ENCODE assay signal across 17 cellular contexts in the genomic region with DNA sequence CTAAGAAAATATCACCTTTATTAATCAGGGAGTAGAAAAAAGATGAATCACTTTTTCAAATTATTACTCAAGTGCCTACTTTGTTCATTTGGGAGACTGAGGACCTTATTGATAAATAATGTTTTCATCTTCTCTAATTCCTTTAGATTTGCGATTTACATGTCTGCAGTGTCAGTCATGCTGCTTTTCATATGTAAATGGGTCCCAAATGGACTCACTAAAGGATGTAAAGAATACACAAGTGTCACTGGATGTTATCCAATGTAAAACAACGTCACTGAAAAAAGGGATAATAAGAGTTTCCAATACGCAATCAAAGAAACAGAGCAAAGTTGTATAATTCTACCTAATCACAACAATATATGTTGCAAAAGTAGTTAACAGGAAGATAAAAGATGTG.
DNase-seq lines count a peak whose midpoint lies in the region; ATAC-seq, FAIRE-seq and TF ChIP-seq lines count a peak whose summit lies in the region.
"Had no signal": no experiment of that assay in that cellular context is flagged by ENCODE, and none has a peak within 500 bp of the region (broad histone marks: within the 10 kb centered on the region; RNA-seq: fewer than 3 reads in every experiment).

No MANE protein-coding gene starts in this region.

- H4K8ac ChIP-seq in H9 (replicated peaks; ENCODE audit: insufficient read length, low read depth, low read length) (no peak overlapping the region), H1 (ENCODE audit: extremely low read depth, insufficient read depth, low read length) (no peak overlapping the region)

- H3T11ph ChIP-seq in H9 (ENCODE audit: low read length): no peak overlapping the region

- TF ChIP-seq CTCF in H9 (conservative IDR thresholded peaks at IDR 0.05): no peak
- no peak for TF ChIP-seq CTCF in H1 (IDR thresholded peaks at IDR 0.05; ENCODE audit: control extremely low read depth in 1 of 3, insufficient read depth in 1 of 3, low read depth in 1 of 3, low read length in 3 of 3)
- no peak for TF ChIP-seq CTCF in thyroid gland (IDR thresholded peaks at IDR 0.05)

- no peaks in the 10 kb centered on the region for H3K79me2 ChIP-seq in H9 (ENCODE audit: insufficient read depth, low read length)
- H3K79me2 ChIP-seq in H1 (ENCODE audit: control insufficient read depth in 1 of 2, insufficient read depth in 2 of 2, low read length in 2 of 2): no peaks in the 10 kb centered on the region

- H3K79me1 ChIP-seq in H9 (ENCODE audit: insufficient read depth, low read depth, low read length, poor library complexity, severe bottlenecking): no peaks in the 10 kb centered on the region
- no peaks in the 10 kb centered on the region for H3K79me1 ChIP-seq in H1 (ENCODE audit: low read depth, low read length)

- no peaks in the 10 kb centered on the region for H3K23me2 ChIP-seq in H9 (ENCODE audit: insufficient read length, low read depth, low read length, poor library complexity, severe bottlenecking)
- peaks cover 2% of the 10 kb centered on the region; the same call in 1 of the 2 replicates for H3K23me2 ChIP-seq in H1 (ENCODE audit: low read depth, low read length)

- H2BK12ac ChIP-seq in H9 (ENCODE audit: insufficient read length, low read depth, low read length) (no peak overlapping the region), H1 (ENCODE audit: low read depth, low read length) (no peak overlapping the region)

- no peak overlapping the region for H2BK15ac ChIP-seq in H9 (ENCODE audit: low read depth, low read length)
- H2BK15ac ChIP-seq in H1 (ENCODE audit: low read length): no peak overlapping the region

- no peak for TF ChIP-seq EP300 in H1 (IDR thresholded peaks at IDR 0.05; ENCODE audit: borderline replicate concordance in 1 of 2, low read depth in 2 of 2, low read length in 2 of 2)

- H3K27ac Mint-ChIP-seq in H9: peak overlapping the region in 2 of 3 experiments; percentile 79 to 94; a peak in 4 of 7 replicates
- H3K27ac Mint-ChIP-seq: B cell; CD8-positive, alpha-beta T cell; IgD-negative memory B cell had no signal

- TF ChIP-seq RAD21 in H1 (IDR thresholded peaks at IDR 0.05 in 1 of 2, conservative IDR thresholded peaks at IDR 0.05 in 1 of 2; ENCODE audit: low read depth in 2 of 2, low read length in 2 of 2): no peak

- H2BK20ac ChIP-seq in H9 (ENCODE audit: low read depth, low read length, poor library complexity, severe bottlenecking) (no peak overlapping the region), H1 (ENCODE audit: low read length) (no peak overlapping the region)

- H3K9ac ChIP-seq in H9 (ENCODE audit: extremely low read depth, insufficient read length, low read length): no peak overlapping the region
- no peak overlapping the region for H3K9ac ChIP-seq in NT2/D1 (ENCODE audit: insufficient read length, low read depth)
- no peak overlapping the region for H3K9ac ChIP-seq in H1 (replicated peaks in 1 of 4; ENCODE audit: extremely low read depth in 1 of 4, low read depth in 3 of 4, low read length in 3 of 4)
- H3K9ac ChIP-seq in iPS-20b (ENCODE audit: low read depth, low read length): peak overlapping the region; percentile 26; the same call in 1 of the 2 replicates
- H3K9ac ChIP-seq: BLaER1 treated with 17β-estradiol and CSF1 and Interleukin-3, amounts not matched to agents 10 nM and 100 nM; KMS-11 had no signal

- peak overlapping the region in 1 of 2 experiments; percentile 33; a peak in 1 of 5 replicates for H3K4me3 Mint-ChIP-seq in H9
- H3K4me3 Mint-ChIP-seq: B cell; CD8-positive, alpha-beta T cell; IgD-negative memory B cell had no signal

- CTCF ChIA-PET in H1 (lab: Charles Lee; ENCODE audit: partially characterized antibody): no interaction called here

- H2BK5ac ChIP-seq in H9 (ENCODE audit: insufficient read length, low read length) (no peak overlapping the region), H1 (ENCODE audit: low read depth, low read length) (no peak overlapping the region)

- H4K20me1 ChIP-seq in H9 (ENCODE audit: control insufficient read depth, insufficient read depth, insufficient read length) (no peaks in the 10 kb centered on the region), H1 (replicated peaks in 1 of 2; ENCODE audit: control insufficient read depth in 1 of 2, insufficient read depth in 2 of 2, low read length in 2 of 2) (no peaks in the 10 kb centered on the region)
- H4K20me1 ChIP-seq: BLaER1 treated with 17β-estradiol and CSF1 and Interleukin-3, amounts not matched to agents 10 nM and 100 nM had no signal

- peaks cover 0 to 4% (median 3%) of the 10 kb centered on the region in 3 experiments; a peak in 2 of 7 replicates for H3K36me3 Mint-ChIP-seq in H9 (ENCODE audit: insufficient read depth in 1 of 3, low read depth in 3 of 3)

- no peak overlapping the region for H2AK5ac ChIP-seq in H9 (ENCODE audit: insufficient read length, low read length)
- no peak overlapping the region for H2AK5ac ChIP-seq in H1 (ENCODE audit: low read depth, low read length)

- H3K9me3 ChIP-seq in H9 (ENCODE audit: control insufficient read depth, low read depth, low read length) (no peaks in the 10 kb centered on the region), NT2/D1 (ENCODE audit: insufficient read depth, low read length) (no peaks in the 10 kb centered on the region), H1 (ENCODE audit: insufficient read depth in 2 of 2, low read depth in 1 of 2, low read length in 1 of 2) (no peaks in the 10 kb centered on the region), iPS-20b (ENCODE audit: insufficient read depth, low read depth, low read length) (no peaks in the 10 kb centered on the region), thyroid gland (no peaks in the 10 kb centered on the region), MG63 (no peaks in the 10 kb centered on the region)
- H3K9me3 ChIP-seq: BLaER1 treated with 17β-estradiol and CSF1 and Interleukin-3, amounts not matched to agents 10 nM and 100 nM had no signal

- FAIRE-seq in H1 (lab: Jason Lieb, UNC): peak; percentile 68
- FAIRE-seq: HepG2 had no signal

- intact Hi-C loops in thyroid gland (cut with DNase I): no loop called here

- WGBS in H9 (ENCODE audit: extremely low coverage, insufficient read length, low lambda C conversion rate): no CpG with 5 or more reads among the region's 3 CpGs
- WGBS in H1 (ENCODE audit: extremely low coverage in 1 of 2, insufficient coverage in 1 of 2, insufficient read length in 1 of 2, insufficient replicate concordance in 2 of 2, low coverage in 1 of 2, low lambda C conversion rate in 2 of 2, missing lambda C conversion rate in 1 of 2), 2 experiments: 39% methylated on average over 3 of the region's 3 CpGs; no CpG with 5 or more reads in 1 of the 2 experiments
- WGBS in thyroid gland, 2 donors: 92% methylated on average over 3 of the region's 3 CpGs

- DNase-seq in H9: no peak
- peak; percentile 28 for DNase-seq in NT2/D1 (ENCODE audit: low read depth, low spot score)
- no peak for DNase-seq in H1 (ENCODE audit: low read depth in 1 of 2, low spot score in 2 of 2)
- no peak for DNase-seq in thyroid gland
- no peak for DNase-seq in MG63
- DNase-seq: Calu3; CD8-positive, alpha-beta T cell; DMS79 treated with DMSO at 0.1 percent for 48 hours; GF-D8; HCEC 1CT had no signal

- H3K18ac ChIP-seq in H9 (ENCODE audit: insufficient read length, low read depth, low read length) (no peak overlapping the region), H1 (ENCODE audit: extremely low read depth, low read length) (no peak overlapping the region; the same call in 1 of the 2 replicates)

- no peaks in the 10 kb centered on the region for H3K27me3 Mint-ChIP-seq in H9 (ENCODE audit: low read depth)
- H3K27me3 Mint-ChIP-seq: B cell, IgD-negative memory B cell had no signal

- H3K4me2 ChIP-seq in H9 (ENCODE audit: insufficient read depth, insufficient read length, low read length): no peak overlapping the region
- peak overlapping the region in 1 of 2 experiments; percentile 9; a peak in 1 of 4 replicates for H3K4me2 ChIP-seq in H1 (ENCODE audit: insufficient read depth in 1 of 2, low read depth in 2 of 2, low read length in 2 of 2)
- H3K4me2 ChIP-seq: BLaER1 treated with 17β-estradiol and CSF1 and Interleukin-3, amounts not matched to agents 10 nM and 100 nM; KMS-11 had no signal

- no peak overlapping the region for H3K23ac ChIP-seq in H9 (ENCODE audit: insufficient read length, low read depth, low read length)
- no peak overlapping the region for H3K23ac ChIP-seq in H1 (ENCODE audit: insufficient read length)

- ATAC-seq in HG03175 (IDR thresholded peaks at IDR 0.05; ENCODE audit: unreplicated experiment): no peak
- ATAC-seq: CD8-positive, alpha-beta T cell; HepG2 had no signal

- H4K91ac ChIP-seq in H9 (ENCODE audit: insufficient read length, low read depth, low read length): no peak overlapping the region
- no peak overlapping the region for H4K91ac ChIP-seq in H1 (replicated peaks; ENCODE audit: insufficient read length, low read length)

- POLR2A ChIA-PET in H1 (lab: Charles Lee; ENCODE audit: partially characterized antibody): interaction anchor here (1.3 kb wide), 1 partner anchor 9 kb away, joined by 3 read pairs; no protein-coding TSS in a partner anchor

- H2BK120ac ChIP-seq in H9 (ENCODE audit: low read depth, low read length, poor library complexity, severe bottlenecking): no peak overlapping the region
- H2BK120ac ChIP-seq in H1 (replicated peaks; ENCODE audit: low read depth, low read length): no peak overlapping the region

- H4K5ac ChIP-seq in H9 (ENCODE audit: insufficient read length, low read depth, low read length) (no peak overlapping the region), H1 (ENCODE audit: insufficient read length, low read depth, low read length) (no peak overlapping the region)

- H3K4me3 ChIP-seq in NT2/D1 (ENCODE audit: insufficient read length, low read depth): no peak overlapping the region
- peak overlapping the region in 1 of 4 experiments; percentile 2; a peak in 1 of 8 replicates for H3K4me3 ChIP-seq in H1 (ENCODE audit: extremely low read depth in 1 of 4, insufficient read depth in 2 of 4, low read depth in 3 of 4, low read length in 4 of 4)
- peak overlapping the region; percentile 1; the same call in 1 of the 2 replicates for H3K4me3 ChIP-seq in iPS-20b (ENCODE audit: low read length)
- no peak overlapping the region for H3K4me3 ChIP-seq in thyroid gland (replicated peaks in 1 of 3)
- no peak overlapping the region for H3K4me3 ChIP-seq in MG63
- H3K4me3 ChIP-seq: BLaER1 treated with 17β-estradiol and CSF1 and Interleukin-3, amounts not matched to agents 10 nM and 100 nM had no signal

- TF ChIP-seq POLR2A in H1 (IDR thresholded peaks at IDR 0.05; ENCODE audit: control extremely low read depth in 1 of 2, low read depth in 2 of 2, low read length in 2 of 2) (no peak), thyroid gland (IDR thresholded peaks at IDR 0.05) (no peak)

- H3K4ac ChIP-seq in H9 (ENCODE audit: low read depth, low read length): no peak overlapping the region
- no peak overlapping the region for H3K4ac ChIP-seq in H1 (replicated peaks; ENCODE audit: insufficient read length, low read depth, low read length)

- no peaks in the 10 kb centered on the region for H3K36me3 ChIP-seq in NT2/D1 (ENCODE audit: insufficient read depth, insufficient read length, low read length)
- no peaks in the 10 kb centered on the region for H3K36me3 ChIP-seq in H1 (ENCODE audit: control insufficient read depth in 2 of 4, insufficient read depth in 4 of 4, low read length in 3 of 4)
- no peaks in the 10 kb centered on the region for H3K36me3 ChIP-seq in iPS-20b (ENCODE audit: insufficient read depth, low read depth, low read length)
- H3K36me3 ChIP-seq in thyroid gland: no peaks in the 10 kb centered on the region
- H3K36me3 ChIP-seq in MG63: no peaks in the 10 kb centered on the region
- H3K36me3 ChIP-seq: BLaER1 treated with 17β-estradiol and CSF1 and Interleukin-3, amounts not matched to agents 10 nM and 100 nM had no signal

- H3K27me3 ChIP-seq in H9 (ENCODE audit: insufficient read depth, low read length) (no peaks in the 10 kb centered on the region), NT2/D1 (ENCODE audit: insufficient read depth, insufficient read length) (no peaks in the 10 kb centered on the region), H1 (replicated peaks in 1 of 4; ENCODE audit: control insufficient read depth in 3 of 4, extremely low read depth in 1 of 4, insufficient read depth in 3 of 4, low read length in 3 of 4) (no peaks in the 10 kb centered on the region), iPS-20b (ENCODE audit: insufficient read depth, low read length) (no peaks in the 10 kb centered on the region), thyroid gland (no peaks in the 10 kb centered on the region), MG63 (no peaks in the 10 kb centered on the region)
- H3K27me3 ChIP-seq: BLaER1 treated with 17β-estradiol and CSF1 and Interleukin-3, amounts not matched to agents 10 nM and 100 nM had no signal

- peaks cover 53 to 56% of the 10 kb centered on the region in 2 experiments for H3K4me1 Mint-ChIP-seq in H9
- H3K4me1 Mint-ChIP-seq: B cell, IgD-negative memory B cell had no signal

- H3K9me3 Mint-ChIP-seq in H9: peaks cover 0 to 7% of the 10 kb centered on the region in 2 experiments; a peak in 2 of 5 replicates
- H3K9me3 Mint-ChIP-seq: CD8-positive, alpha-beta T cell; IgD-negative memory B cell had no signal

- no peak overlapping the region for H3K27ac ChIP-seq in H9 (ENCODE audit: insufficient read length, low read depth, low read length)
- no peak overlapping the region for H3K27ac ChIP-seq in H1 (ENCODE audit: low read depth, low read length)
- peak overlapping the region; percentile 68 for H3K27ac ChIP-seq in iPS-20b (ENCODE audit: low read length)
- H3K27ac ChIP-seq in thyroid gland: no peak overlapping the region
- H3K27ac ChIP-seq: BLaER1 treated with 17β-estradiol and CSF1 and Interleukin-3, amounts not matched to agents 10 nM and 100 nM; KMS-11 had no signal

- H3K4me1 ChIP-seq in H9 (ENCODE audit: insufficient read depth, low read length): peaks cover 2% of the 10 kb centered on the region; the same call in 1 of the 2 replicates
- peaks cover 3% of the 10 kb centered on the region for H3K4me1 ChIP-seq in NT2/D1 (ENCODE audit: insufficient read depth, insufficient read length)
- peaks cover 5 to 13% (median 9%) of the 10 kb centered on the region in 4 experiments for H3K4me1 ChIP-seq in H1 (replicated peaks in 1 of 4; ENCODE audit: control insufficient read depth in 3 of 4, insufficient read depth in 4 of 4, low read length in 3 of 4)
- H3K4me1 ChIP-seq in iPS-20b (ENCODE audit: insufficient read depth, low read length): peaks cover 37% of the 10 kb centered on the region; the same call in 1 of the 2 replicates
- peaks cover 11 to 17% of the 10 kb centered on the region in 2 donors for H3K4me1 ChIP-seq in thyroid gland
- H3K4me1 ChIP-seq: BLaER1 treated with 17β-estradiol and CSF1 and Interleukin-3, amounts not matched to agents 10 nM and 100 nM had no signal

- H2AFZ ChIP-seq in H9 (ENCODE audit: low read length): no peak overlapping the region
- no peak overlapping the region for H2AFZ ChIP-seq in H1 (ENCODE audit: low read length)

- H3K14ac ChIP-seq in H9 (ENCODE audit: insufficient read depth, low read length) (no peak overlapping the region), H1 (ENCODE audit: insufficient read length) (no peak overlapping the region)

- H3K56ac ChIP-seq in H9 (ENCODE audit: insufficient read length, low read depth, low read length): no peak overlapping the region
- H3K56ac ChIP-seq in H1 (replicated peaks; ENCODE audit: insufficient read length, low read depth, low read length): no peak overlapping the region
